In the genomic region with DNA sequence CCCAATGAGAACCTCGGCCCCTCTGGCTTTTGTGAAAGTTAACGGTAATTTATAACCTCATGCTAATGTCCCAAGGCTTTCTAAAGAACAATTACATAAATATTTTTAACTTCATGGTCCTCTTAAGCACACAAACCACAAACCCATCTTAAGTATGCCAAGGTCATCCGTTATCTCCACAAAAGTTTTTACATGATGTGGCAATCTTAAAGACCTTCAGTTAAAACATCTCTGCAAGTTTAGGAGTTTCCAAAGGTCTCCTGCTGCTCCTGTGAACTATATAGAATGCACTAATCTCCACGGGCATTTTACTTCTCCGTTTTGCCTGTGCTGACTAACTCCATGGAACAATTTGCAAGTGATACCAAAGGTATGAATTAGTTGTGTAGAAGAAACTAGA, we compare ENCODE assay signal across 14 cellular contexts.
"Had no signal": no experiment of that assay in that cellular context is flagged by ENCODE, and none has a peak within 500 bp of the region (broad histone marks: within the 10 kb centered on the region; RNA-seq: fewer than 3 reads in every experiment).

No MANE protein-coding gene starts in this region.

- DNase-seq: activated CD4-positive, alpha-beta T cell treated with anti-CD3 and anti-CD28 coated beads, Interleukin-2, amount 50 U/mL, for 48 hours; activated gamma-delta T cell treated with Interleukin-2 at 50 U/mL for 16 hours; activated naive CD8-positive, alpha-beta T cell treated with anti-CD3 and anti-CD28 coated beads, Interleukin-2, amount 10 ng/mL, durations not matched to agents 7 days and 5 days; activated T-cell treated with anti-CD3 and anti-CD28 coated beads, Interleukin-2, amount 50 U/mL, for 72 hours; central memory CD4-positive, alpha-beta T cell; effector memory CD4-positive, alpha-beta T cell; hypothalamus; lower lobe of right lung; naive B cell; posterior cingulate gyrus; small intestine; thyroid gland had no signal

- H3K4me1 ChIP-seq: lower lobe of right lung, thyroid gland, vagina had no signal

- H3K27me3 ChIP-seq: ascending aorta, thyroid gland, vagina had no signal

- H3K9me3 ChIP-seq: ascending aorta, lower lobe of right lung, thyroid gland, vagina had no signal

- ATAC-seq: activated T-cell treated with anti-CD3 and anti-CD28 coated beads, Interleukin-2, amount 50 U/mL, for 72 hours; lower lobe of right lung had no signal

- H3K27ac ChIP-seq: ascending aorta, lower lobe of right lung, thyroid gland, vagina had no signal

- H3K36me3 ChIP-seq: ascending aorta, lower lobe of right lung, thyroid gland, vagina had no signal

- H3K4me3 ChIP-seq: ascending aorta, lower lobe of right lung, thyroid gland, vagina had no signal
